ENCODE assay signal across 2 cellular contexts in the genomic region with DNA sequence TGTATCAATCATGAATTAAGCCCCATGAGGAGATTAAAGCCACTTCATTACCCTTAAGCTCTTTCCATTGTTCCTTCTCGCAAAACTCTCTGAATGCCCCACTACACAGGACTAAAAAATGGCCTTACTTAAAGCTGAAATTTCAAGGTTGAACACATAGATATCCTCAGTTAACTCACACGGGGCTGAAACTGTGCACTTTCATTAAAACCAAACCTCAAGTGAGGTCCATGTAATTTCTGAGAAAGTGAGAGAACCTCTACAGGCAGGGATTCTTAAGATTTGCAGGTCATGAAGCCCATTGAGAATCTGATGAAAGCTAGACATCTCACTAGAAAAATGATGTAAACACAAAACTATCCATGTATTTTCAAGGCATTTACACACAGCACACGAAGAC.
TF ChIP-seq lines count a peak whose summit lies in the region.

No MANE protein-coding gene starts in this region.

TF ChIP-seq in liver, 16 proteins besides CTCF, POLR2A, EP300 and RAD21:
- TF ChIP-seq YY1 (IDR thresholded peaks at IDR 0.05), result peak; percentile 13
- TF ChIP-seq HNF4G (IDR thresholded peaks at IDR 0.05), result no peak
TF ChIP-seq in liver: peak in this region for 1.

TF ChIP-seq in HepG2, 621 proteins besides CTCF, POLR2A, EP300 and RAD21:
- no peak for TF ChIP-seq ZBTB3 (CRISPR knock-in tag; IDR thresholded peaks at IDR 0.05; ENCODE audit: borderline replicate concordance, low read depth)
- TF ChIP-seq ZNF335 (CRISPR knock-in tag; IDR thresholded peaks at IDR 0.05), result no peak
- no peak for TF ChIP-seq MLXIP (CRISPR knock-in tag; IDR thresholded peaks at IDR 0.05; ENCODE audit: borderline replicate concordance)
- TF ChIP-seq HCFC1 (IDR thresholded peaks at IDR 0.05; ENCODE audit: low read depth, low read length), result no peak
- TF ChIP-seq TFDP1 (CRISPR knock-in tag; IDR thresholded peaks at IDR 0.05; ENCODE audit: borderline replicate concordance), result no peak
